In the genomic region with DNA sequence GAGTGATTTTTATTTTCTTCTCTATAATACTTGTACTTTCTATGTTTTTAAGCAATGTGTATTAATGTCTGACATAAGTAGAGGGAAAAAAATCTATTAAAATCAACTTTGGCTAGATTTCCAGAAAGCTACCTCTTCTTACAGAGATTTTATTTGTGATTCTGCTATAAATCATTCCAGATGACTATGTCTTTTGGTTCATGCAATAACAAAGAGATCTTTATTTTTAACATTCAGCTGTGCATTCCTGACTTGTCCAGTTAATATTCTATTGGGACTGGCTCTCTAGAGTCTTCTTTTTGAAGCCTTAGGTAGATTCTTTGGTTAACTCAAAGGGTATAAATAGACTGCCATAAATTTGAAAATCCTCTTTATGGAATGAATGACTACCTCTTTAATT, we compare ENCODE assay signal across 27 cellular contexts.
"Had no signal": no experiment of that assay in that cellular context is flagged by ENCODE, and none has a peak within 500 bp of the region (broad histone marks: within the 10 kb centered on the region; RNA-seq: fewer than 3 reads in every experiment).

No MANE protein-coding gene starts in this region.

- DNase-seq: activated CD4-positive, alpha-beta memory T cell treated with anti-CD3 and anti-CD28 coated beads, Interleukin-2, amount 10 ng/mL, durations not matched to agents 7 days and 5 days; activated CD4-positive, alpha-beta T cell treated with anti-CD3 and anti-CD28 coated beads for 1 hour; activated CD4-positive, alpha-beta T cell treated with anti-CD3 and anti-CD28 coated beads, Interleukin-2, amount 10 ng/mL, durations not matched to agents 7 days and 5 days; activated CD8-positive, alpha-beta memory T cell treated with anti-CD3 and anti-CD28 coated beads, Interleukin-2, amount 50 U/mL, for 48 hours; activated gamma-delta T cell; activated naive CD4-positive, alpha-beta T cell treated with anti-CD3 and anti-CD28 coated beads, Interleukin-2, amount 50 U/mL, for 16 hours; activated T-cell treated with anti-CD3 and anti-CD28 coated beads, Interleukin-2, amount 50 U/mL, for 24 hours; amygdala; caudate nucleus; endodermal cell; left ventricle myocardium superior; mucosa of descending colon; naive B cell; nephron progenitor cell; right lobe of liver; stimulated activated CD4-positive, alpha-beta T cell treated with anti-CD3 and anti-CD28 coated beads, Interleukin-12 subunit alpha, Interleukin-12 subunit beta, amount 100 ng/mL, for 4 hours; stimulated activated CD4-positive, alpha-beta T cell treated with anti-CD3 and anti-CD28 coated beads, Interleukin-4, amount 100 ng/mL, for 1 hour; T-helper 2 cell; uterus had no signal

- H3K4me1 Mint-ChIP-seq: activated CD4-positive, alpha-beta memory T cell treated with anti-CD3 and anti-CD28 coated beads, Interleukin-2, amount 10 ng/mL, durations not matched to agents 7 days and 5 days; activated CD4-positive, alpha-beta T cell treated with anti-CD3 and anti-CD28 coated beads, Interleukin-2, amount 10 ng/mL, durations not matched to agents 7 days and 5 days; endodermal cell; naive B cell; nephron progenitor cell; WTC11 had no signal

- H3K4me3 ChIP-seq: esophagus muscularis mucosa, mucosa of descending colon, right lobe of liver, skin epidermis, thoracic aorta, uterus had no signal

- ATAC-seq: left ventricle myocardium superior, mucosa of descending colon, right lobe of liver, WTC11 had no signal

- H3K9me3 Mint-ChIP-seq: activated CD4-positive, alpha-beta T cell treated with anti-CD3 and anti-CD28 coated beads, Interleukin-2, amount 10 ng/mL, durations not matched to agents 7 days and 5 days; activated T-cell treated with anti-CD3 and anti-CD28 coated beads, Interleukin-2, amount 50 U/mL, for 24 hours; dendritic cell treated with granulocyte-macrophage colony-stimulating factor and Interleukin-4, amounts not matched to agents 40 ng/mL and 50 ng/mL, for 4 days; endodermal cell; nephron progenitor cell; stimulated activated naive CD8-positive, alpha-beta T cell treated with anti-CD3 and anti-CD28 coated beads, Interleukin-15, Interleukin-2, amounts not matched to agents 100 ng/mL and 50 ng/mL, for 24 hours; type B pancreatic cell; WTC11 had no signal

- H3K36me3 Mint-ChIP-seq: naive B cell, type B pancreatic cell, WTC11 had no signal

- H3K27ac Mint-ChIP-seq: activated CD4-positive, alpha-beta memory T cell treated with anti-CD3 and anti-CD28 coated beads, Interleukin-2, amount 10 ng/mL, durations not matched to agents 7 days and 5 days; activated CD4-positive, alpha-beta T cell treated with anti-CD3 and anti-CD28 coated beads, Interleukin-2, amount 10 ng/mL, durations not matched to agents 7 days and 5 days; activated T-cell treated with anti-CD3 and anti-CD28 coated beads, Interleukin-2, amount 50 U/mL, for 24 hours; dendritic cell treated with granulocyte-macrophage colony-stimulating factor and Interleukin-4, amounts not matched to agents 40 ng/mL and 50 ng/mL, for 4 days; endodermal cell; naive B cell; nephron progenitor cell; stimulated activated naive CD8-positive, alpha-beta T cell treated with anti-CD3 and anti-CD28 coated beads, Interleukin-15, Interleukin-2, amounts not matched to agents 100 ng/mL and 50 ng/mL, for 24 hours; type B pancreatic cell; WTC11 had no signal

- H3K27me3 ChIP-seq: esophagus muscularis mucosa, neutrophil, right lobe of liver, uterus had no signal

- H3K36me3 ChIP-seq: esophagus muscularis mucosa, neutrophil, right lobe of liver, thoracic aorta, uterus had no signal

- H3K4me3 Mint-ChIP-seq: activated CD4-positive, alpha-beta memory T cell treated with anti-CD3 and anti-CD28 coated beads, Interleukin-2, amount 10 ng/mL, durations not matched to agents 7 days and 5 days; activated CD4-positive, alpha-beta T cell treated with anti-CD3 and anti-CD28 coated beads, Interleukin-2, amount 10 ng/mL, durations not matched to agents 7 days and 5 days; activated T-cell treated with anti-CD3 and anti-CD28 coated beads, Interleukin-2, amount 50 U/mL, for 24 hours; dendritic cell treated with granulocyte-macrophage colony-stimulating factor and Interleukin-4, amounts not matched to agents 40 ng/mL and 50 ng/mL, for 4 days; endodermal cell; naive B cell; nephron progenitor cell; stimulated activated naive CD8-positive, alpha-beta T cell treated with anti-CD3 and anti-CD28 coated beads, Interleukin-15, Interleukin-2, amounts not matched to agents 100 ng/mL and 50 ng/mL, for 24 hours; type B pancreatic cell; WTC11 had no signal

- H3K4me1 ChIP-seq: esophagus muscularis mucosa, right lobe of liver, uterus had no signal

- H3K9me3 ChIP-seq: esophagus muscularis mucosa, mucosa of descending colon, neutrophil, right lobe of liver, thoracic aorta, uterus had no signal
